24 cellular contexts compared by ENCODE assay signal in genomic region chr9:137477778-137478612, GRCh38. TPM values are rescaled to one million over a fixed set of nuclear protein-coding genes. Genes with fewer than 3 reads are reported as not detected.
"Had no signal": no experiment of that assay in that cellular context is flagged by ENCODE, and none has a peak within 500 bp of the region (broad histone marks: within the 10 kb centered on the region; RNA-seq: fewer than 3 reads in every experiment).

No MANE protein-coding gene starts in this region.

- H3K4me3 ChIP-seq: esophagus muscularis mucosa, skin epidermis, stomach, tibial artery, upper lobe of right lung had no signal

- H3K27ac ChIP-seq: esophagus muscularis mucosa, foreskin keratinocyte, skin epidermis, stomach, tibial artery, upper lobe of right lung had no signal

- H3K36me3 ChIP-seq: upper lobe of right lung, WERI-Rb-1 had no signal

- ATAC-seq: activated CD4-positive, CD25-positive, alpha-beta regulatory T cell treated with anti-CD3 and anti-CD28 coated beads, Interleukin-2, amount 50 U/mL, for 24 hours; activated naive CD8-positive, alpha-beta T cell treated with anti-CD3 and anti-CD28 coated beads, Interleukin-2, amount 50 U/mL, for 24 hours; naive thymus-derived CD8-positive, alpha-beta T cell; stimulated activated effector memory CD8-positive, alpha-beta T cell treated with anti-CD3 and anti-CD28 coated beads, Interleukin-12 subunit alpha, Interleukin-12 subunit beta, amount 100 ng/mL, for 72 hours; upper lobe of right lung had no signal

- H3K27me3 ChIP-seq: esophagus muscularis mucosa, stomach, tibial artery, upper lobe of right lung had no signal

- DNase-seq: activated CD4-positive, alpha-beta memory T cell treated with anti-CD3 and anti-CD28 coated beads for 36 hours; activated CD4-positive, alpha-beta T cell treated with anti-CD3 and anti-CD28 coated beads for 48 hours; activated CD8-positive, alpha-beta memory T cell treated with anti-CD3 and anti-CD28 coated beads, Interleukin-2, amount 50 U/mL, for 4 hours; activated gamma-delta T cell; activated naive CD8-positive, alpha-beta T cell treated with anti-CD3 and anti-CD28 coated beads, Interleukin-2, amount 50 U/mL, for 24 hours; activated T-cell treated with anti-CD3 and anti-CD28 coated beads, Interleukin-2, amount 50 U/mL, for 1 hour; central memory CD4-positive, alpha-beta T cell; naive thymus-derived CD8-positive, alpha-beta T cell; occipital lobe; stimulated activated CD4-positive, alpha-beta T cell treated with anti-CD3 and anti-CD28 coated beads, Interleukin-4, amount 100 ng/mL, for 24 hours; stomach; SW 1271; T-helper 9 cell; WERI-Rb-1 had no signal

- H3K4me1 ChIP-seq: foreskin keratinocyte, upper lobe of right lung had no signal

RNA-seq across cellular contexts. Expression of gene ENTPD8, which starts 36.8 kb away (rescaled TPM):
- total RNA-seq: activated CD4-positive, alpha-beta memory T cell treated with anti-CD3 and anti-CD28 coated beads for 36 hours; activated CD8-positive, alpha-beta memory T cell treated with anti-CD3 and anti-CD28 coated beads for 36 hours; activated T-helper 1 cell treated with anti-CD3 and anti-CD28 coated beads, Interleukin-12 subunit alpha, Interleukin-12 subunit beta, Interleukin-2, Interleukin-4 antibody, amounts not matched to agents 30 ng/mL and 10 ng/mL and 1 ng/mL, durations not matched to agents 14 hours and 24 hours and 36 hours; esophagus muscularis mucosa; foreskin keratinocyte; lower leg skin; naive thymus-derived CD8-positive, alpha-beta T cell; upper lobe of right lung had no signal
